In genomic region chr7:100547872-100548271, GRCh38 we compare ENCODE assay signal across 8 cellular contexts. TPM values are rescaled to one million over a fixed set of nuclear protein-coding genes. Genes with fewer than 3 reads are reported as not detected.
A peak's percentile ranks its signal among the peaks of the same experiment; 100 is the strongest.
DNase-seq lines count a peak whose midpoint lies in the region; ATAC-seq and TF ChIP-seq lines count a peak whose summit lies in the region.

No MANE protein-coding gene starts in this region.

- H3K36me3 Mint-ChIP-seq in activated T-cell treated with anti-CD3 and anti-CD28 coated beads, Interleukin-2, amount 50 U/mL, for 24 hours (ENCODE audit: low read depth), result peaks cover 72% of the 10 kb centered on the region
- H3K36me3 Mint-ChIP-seq in activated naive CD8-positive, alpha-beta T cell treated with anti-CD3 and anti-CD28 coated beads, Interleukin-2, amount 10 ng/mL, durations not matched to agents 7 days and 5 days, result peaks cover 13% of the 10 kb centered on the region
- no peaks in the 10 kb centered on the region for H3K36me3 Mint-ChIP-seq in glutamatergic neuron (ENCODE audit: unreplicated experiment)

- H3K27ac ChIP-seq in left lung, result peak overlapping the region; percentile 82 to 89
- H3K27ac ChIP-seq in transverse colon, result peak overlapping the region; percentile 88 to 93 (median 90)

- POLR2A ChIA-PET in activated naive CD8-positive, alpha-beta T cell treated with anti-CD3 and anti-CD28 coated beads, Interleukin-2, amount 10 ng/mL, durations not matched to agents 7 days and 5 days (lab: Charles Lee), result interaction anchor here (1.1 to 4.7 kb wide), 5 partner anchors 9 to 119 kb away, joined by 3 to 34 read pairs (median 4); partner anchors contain the start of genes AGFG2, FBXO24, LRCH4 and ZCWPW1

- H3K4me1 Mint-ChIP-seq in activated T-cell treated with anti-CD3 and anti-CD28 coated beads, Interleukin-2, amount 50 U/mL, for 24 hours (ENCODE audit: low read depth), result peaks cover 78% of the 10 kb centered on the region
- H3K4me1 Mint-ChIP-seq in activated naive CD8-positive, alpha-beta T cell treated with anti-CD3 and anti-CD28 coated beads, Interleukin-2, amount 10 ng/mL, durations not matched to agents 7 days and 5 days, result peaks cover 72% of the 10 kb centered on the region
- H3K4me1 Mint-ChIP-seq in glutamatergic neuron (ENCODE audit: low read depth, unreplicated experiment), result no peaks in the 10 kb centered on the region

- peak overlapping the region; percentile 100 for H3K27ac Mint-ChIP-seq in activated T-cell treated with anti-CD3 and anti-CD28 coated beads, Interleukin-2, amount 50 U/mL, for 24 hours
- H3K27ac Mint-ChIP-seq in activated naive CD8-positive, alpha-beta T cell treated with anti-CD3 and anti-CD28 coated beads, Interleukin-2, amount 10 ng/mL, durations not matched to agents 7 days and 5 days, result peak overlapping the region; percentile 89
- no peak overlapping the region for H3K27ac Mint-ChIP-seq in glutamatergic neuron (ENCODE audit: unreplicated experiment)

- no peak for TF ChIP-seq POLR2A in transverse colon (IDR thresholded peaks at IDR 0.05)

- DNase-seq in activated T-cell treated with anti-CD3 and anti-CD28 coated beads, Interleukin-2, amount 50 U/mL, for 24 hours, result no peak
- no peak for DNase-seq in activated T-cell treated with anti-CD3 and anti-CD28 coated beads, Interleukin-2, amount 50 U/mL, for 48 hours
- DNase-seq in activated naive CD8-positive, alpha-beta T cell treated with anti-CD3 and anti-CD28 coated beads, Interleukin-2, amount 10 ng/mL, durations not matched to agents 7 days and 5 days, result no peak
- DNase-seq in left lung (no peak), transverse colon (no peak), glutamatergic neuron (no peak)

- H3K4me1 ChIP-seq in left lung, result peaks cover 46 to 74% of the 10 kb centered on the region in 2 donors
- H3K4me1 ChIP-seq in transverse colon, result peaks cover 42 to 62% (median 59%) of the 10 kb centered on the region in 4 donors

- in situ Hi-C loops in transverse colon (cut with MboI; ENCODE audit: low pct_ligation_motif_present in 1 of 4, low pct_unique_long_range_greater_than_20kb in 1 of 4, low sequenced_read_pairs in 3 of 4), result no loop called here

- TF ChIP-seq EP300 in transverse colon (IDR thresholded peaks at IDR 0.05; ENCODE audit: low read depth), result no peak

- H3K27me3 ChIP-seq in left lung (no peaks in the 10 kb centered on the region), transverse colon (no peaks in the 10 kb centered on the region)

- ATAC-seq in activated naive CD8-positive, alpha-beta T cell treated with anti-CD3 and anti-CD28 coated beads, Interleukin-2, amount 10 ng/mL, durations not matched to agents 7 days and 5 days (ENCODE audit: low read depth), result no peak
- ATAC-seq in left lung (peak; percentile 19), HG03520 (IDR thresholded peaks at IDR 0.05; ENCODE audit: unreplicated experiment) (no peak), GM21390 (IDR thresholded peaks at IDR 0.05; ENCODE audit: unreplicated experiment) (no peak)

- H3K4me3 Mint-ChIP-seq in activated T-cell treated with anti-CD3 and anti-CD28 coated beads, Interleukin-2, amount 50 U/mL, for 24 hours, result peak overlapping the region; percentile 95
- peak overlapping the region; percentile 71 for H3K4me3 Mint-ChIP-seq in activated naive CD8-positive, alpha-beta T cell treated with anti-CD3 and anti-CD28 coated beads, Interleukin-2, amount 10 ng/mL, durations not matched to agents 7 days and 5 days
- no peak overlapping the region for H3K4me3 Mint-ChIP-seq in glutamatergic neuron (ENCODE audit: unreplicated experiment)

- H3K36me3 ChIP-seq in left lung (peaks cover 0 to 21% of the 10 kb centered on the region in 2 donors), transverse colon (peaks cover 0 to 19% (median 4%) of the 10 kb centered on the region in 4 donors)

- H3K9me3 Mint-ChIP-seq in activated T-cell treated with anti-CD3 and anti-CD28 coated beads, Interleukin-2, amount 50 U/mL, for 24 hours, result no peaks in the 10 kb centered on the region
- H3K9me3 Mint-ChIP-seq in activated naive CD8-positive, alpha-beta T cell treated with anti-CD3 and anti-CD28 coated beads, Interleukin-2, amount 10 ng/mL, durations not matched to agents 7 days and 5 days, result no peaks in the 10 kb centered on the region
- no peaks in the 10 kb centered on the region for H3K9me3 Mint-ChIP-seq in glutamatergic neuron (ENCODE audit: unreplicated experiment)

- WGBS in transverse colon (ENCODE audit: low coverage in 1 of 2), 2 donors, result 8% methylated on average over 2 of the region's 2 CpGs; no CpG with 5 or more reads in 1 of the 2 donors

- intact Hi-C loops in left lung (cut with DNase I) (no loop called here), transverse colon (cut with DNase I; ENCODE audit: low total_unique reads) (no loop called here)

- H3K4me3 ChIP-seq in left lung (no peak overlapping the region), transverse colon (no peak overlapping the region)

- no peaks in the 10 kb centered on the region for H3K27me3 Mint-ChIP-seq in activated T-cell treated with anti-CD3 and anti-CD28 coated beads, Interleukin-2, amount 50 U/mL, for 24 hours
- no peaks in the 10 kb centered on the region for H3K27me3 Mint-ChIP-seq in activated naive CD8-positive, alpha-beta T cell treated with anti-CD3 and anti-CD28 coated beads, Interleukin-2, amount 10 ng/mL, durations not matched to agents 7 days and 5 days
- peaks cover 4% of the 10 kb centered on the region for H3K27me3 Mint-ChIP-seq in glutamatergic neuron (ENCODE audit: unreplicated experiment)

- H3K9me3 ChIP-seq in left lung (no peaks in the 10 kb centered on the region), transverse colon (no peaks in the 10 kb centered on the region)

- no peak for TF ChIP-seq CTCF in left lung (IDR thresholded peaks at IDR 0.05)
- TF ChIP-seq CTCF in transverse colon (IDR thresholded peaks at IDR 0.05), result no peak
- no peak for TF ChIP-seq CTCF in glutamatergic neuron (IDR thresholded peaks at IDR 0.05; ENCODE audit: partially characterized antibody, unreplicated experiment)

RNA-seq across cellular contexts. Expression of gene AGFG2, which starts 8.9 kb away (rescaled TPM):
- total RNA-seq in activated naive CD8-positive, alpha-beta T cell treated with anti-CD3 and anti-CD28 coated beads, Interleukin-2, amount 10 ng/mL, durations not matched to agents 7 days and 5 days, result 10 to 100 TPM; 51.6 to 54.7 TPM
- total RNA-seq in left lung (10 to 100 TPM; 28.6 to 34.9 TPM), transverse colon (100 to 1,000 TPM in 2 of 4 donors, 10 to 100 TPM in 2; 63.8 to 154 (median 102) TPM), glutamatergic neuron (ENCODE audit: unreplicated experiment) (5.7 TPM)

RNA-seq across cellular contexts. Expression of gene SAP25, which starts 25.8 kb away (rescaled TPM):
- 10 to 100 TPM; 54.3 to 57.6 TPM for total RNA-seq in activated naive CD8-positive, alpha-beta T cell treated with anti-CD3 and anti-CD28 coated beads, Interleukin-2, amount 10 ng/mL, durations not matched to agents 7 days and 5 days
- 1 to 10 TPM; 6.3 to 8.3 TPM for total RNA-seq in left lung
- total RNA-seq in transverse colon, result 10 to 100 TPM in 1 of 4 donors, 1 to 10 TPM in 1, under 1 TPM in 1, not detected in 1; 0.96 to 52.4 (median 2.7) TPM
- 8.0 TPM for total RNA-seq in glutamatergic neuron (ENCODE audit: unreplicated experiment)

RNA-seq across cellular contexts. Expression of gene LRCH4, which starts 38.1 kb away (rescaled TPM):
- total RNA-seq in activated naive CD8-positive, alpha-beta T cell treated with anti-CD3 and anti-CD28 coated beads, Interleukin-2, amount 10 ng/mL, durations not matched to agents 7 days and 5 days, result 100 to 1,000 TPM; 239 to 258 TPM
- total RNA-seq in left lung (10 to 100 TPM; 66.5 to 86.5 TPM), transverse colon (100 to 1,000 TPM; 115 to 508 (median 151) TPM), glutamatergic neuron (ENCODE audit: unreplicated experiment) (166 TPM)

RNA-seq across cellular contexts. Expression of gene FBXO24, which starts 38.3 kb away (rescaled TPM):
- 1 to 10 TPM; 1.1 to 1.2 TPM for total RNA-seq in activated naive CD8-positive, alpha-beta T cell treated with anti-CD3 and anti-CD28 coated beads, Interleukin-2, amount 10 ng/mL, durations not matched to agents 7 days and 5 days
- total RNA-seq in left lung (under 1 TPM; 0.37 to 0.44 TPM), transverse colon (under 1 TPM in 2 of 4 donors, not detected in 2; 0.14 to 0.79 TPM), glutamatergic neuron (ENCODE audit: unreplicated experiment) (0.49 TPM)

RNA-seq across cellular contexts. Expression of gene PCOLCE, which starts 54.3 kb away (rescaled TPM):
- total RNA-seq in activated naive CD8-positive, alpha-beta T cell treated with anti-CD3 and anti-CD28 coated beads, Interleukin-2, amount 10 ng/mL, durations not matched to agents 7 days and 5 days, result 10 to 100 TPM; 14.4 to 16.4 TPM
- total RNA-seq in left lung (100 to 1,000 TPM; 158 to 204 TPM), transverse colon (10 to 100 TPM in 2 of 4 donors, 1 to 10 TPM in 2; 5.6 to 46.2 (median 11.7) TPM), glutamatergic neuron (ENCODE audit: unreplicated experiment) (33.9 TPM)
